Comparison of ENCODE assay signal across 1 cellular context in genomic region chr6:26552640-26553189, GRCh38.
A peak's percentile ranks its signal among the peaks of the same experiment; 100 is the strongest.
TF ChIP-seq lines count a peak whose summit lies in the region.

No MANE protein-coding gene starts in this region.

TF ChIP-seq in HEK293, 187 proteins besides CTCF, POLR2A, EP300 and RAD21 (continued from another document):
- no peak for TF ChIP-seq PRDM2 (tag by site-specific recombination; IDR thresholded peaks at IDR 0.05; ENCODE audit: borderline replicate concordance)
- TF ChIP-seq ZBTB17 (tag by site-specific recombination; IDR thresholded peaks at IDR 0.05) = peak; percentile 58
- TF ChIP-seq PATZ1 (tag by site-specific recombination; IDR thresholded peaks at IDR 0.05) = peak; percentile 4; the same call in 1 of the 2 replicates
- TF ChIP-seq ZNF280C (tag by site-specific recombination; IDR thresholded peaks at IDR 0.05) = no peak
